In the genomic region with DNA sequence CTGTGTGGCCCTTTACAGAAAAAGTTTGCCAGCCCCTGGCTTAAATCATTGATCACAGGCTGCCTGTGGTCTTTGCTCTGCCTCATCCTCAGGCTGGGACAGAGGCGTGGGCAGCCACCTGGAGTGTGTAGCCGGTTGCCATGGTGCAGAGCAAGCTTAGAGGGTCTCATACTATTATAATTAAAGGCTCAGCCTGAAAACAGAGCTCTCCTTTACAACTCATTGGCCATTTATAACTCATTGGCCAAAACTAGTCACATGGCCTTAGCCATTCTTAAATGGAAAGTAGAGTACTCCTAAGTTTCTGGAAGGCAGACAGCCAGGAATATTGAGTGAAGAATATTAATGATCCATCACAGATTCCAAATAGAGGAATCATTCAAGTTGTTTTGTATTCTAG, we compare ENCODE assay signal across 11 cellular contexts. TPM values are rescaled to one million over a fixed set of nuclear protein-coding genes. Genes with fewer than 3 reads are reported as not detected.
A peak's percentile ranks its signal among the peaks of the same experiment; 100 is the strongest.
DNase-seq lines count a peak whose midpoint lies in the region; ATAC-seq and TF ChIP-seq lines count a peak whose summit lies in the region.
"Had no signal": no experiment of that assay in that cellular context is flagged by ENCODE, and none has a peak within 500 bp of the region (broad histone marks: within the 10 kb centered on the region; RNA-seq: fewer than 3 reads in every experiment).

No MANE protein-coding gene starts in this region.

- H3K36me3 ChIP-seq in OCI-LY7 (ENCODE audit: insufficient read depth, low read length) = peaks cover 71% of the 10 kb centered on the region
- H3K36me3 ChIP-seq in hepatocyte (replicated peaks; ENCODE audit: insufficient read depth, low read depth) = no peaks in the 10 kb centered on the region
- peaks cover 28 to 34% of the 10 kb centered on the region in 2 donors for H3K36me3 ChIP-seq in stomach smooth muscle (ENCODE audit: control insufficient read depth in 2 of 2, insufficient read depth in 2 of 2, low read length in 2 of 2)

- WGBS in hepatocyte (ENCODE audit: low lambda C conversion rate, missing lambda C conversion rate) = 62% methylated on average over 2 of the region's 2 CpGs

- intact Hi-C loops in OCI-LY7 (cut with micrococcal nuclease; ENCODE audit: unreplicated experiment) = loop anchor here (5.0 kb wide), 1 partner anchor 204 kb away; a partner anchor contains a TSS

- H3K4me3 ChIP-seq in OCI-LY7 (ENCODE audit: low read depth, low read length, poor library complexity, severe bottlenecking) = peak overlapping the region; percentile 79
- no peak overlapping the region for H3K4me3 ChIP-seq in hepatocyte
- H3K4me3 ChIP-seq in stomach smooth muscle (ENCODE audit: low read length in 2 of 2) = peak overlapping the region; percentile 24 to 78
- H3K4me3 ChIP-seq: skin epidermis had no signal

- H4K20me1 ChIP-seq in OCI-LY7 (ENCODE audit: insufficient read depth, low read length) (peaks cover 33% of the 10 kb centered on the region), hepatocyte (ENCODE audit: insufficient read depth, poor library complexity, severe bottlenecking) (peaks cover 63% of the 10 kb centered on the region)

- H3K9me2 ChIP-seq in OCI-LY7 (ENCODE audit: insufficient read depth, low read length) (no peaks in the 10 kb centered on the region), hepatocyte (replicated peaks; ENCODE audit: insufficient read depth) (no peaks in the 10 kb centered on the region)

- no peak for TF ChIP-seq CTCF in OCI-LY7 (conservative IDR thresholded peaks at IDR 0.05; ENCODE audit: low read length)
- no peak for TF ChIP-seq CTCF in hepatocyte (IDR thresholded peaks at IDR 0.05; ENCODE audit: poor library complexity)

- H3K9me3 ChIP-seq in OCI-LY7 (ENCODE audit: low read length) = no peaks in the 10 kb centered on the region
- H3K9me3 ChIP-seq in hepatocyte (ENCODE audit: low read depth) = no peaks in the 10 kb centered on the region
- no peaks in the 10 kb centered on the region for H3K9me3 ChIP-seq in stomach smooth muscle (ENCODE audit: control insufficient read depth in 2 of 2, low read length in 2 of 2)
- H3K9me3 ChIP-seq: Caco-2 had no signal

- ATAC-seq in activated naive CD4-positive, alpha-beta T cell treated with anti-CD3 and anti-CD28 coated beads, Interleukin-2, amount 50 U/mL, for 72 hours = no peak
- ATAC-seq in GM19397 (IDR thresholded peaks at IDR 0.05; ENCODE audit: unreplicated experiment) (no peak), left lobe of liver (no peak)

- H3K27ac Mint-ChIP-seq in activated naive CD4-positive, alpha-beta T cell treated with anti-CD3 and anti-CD28 coated beads, Interleukin-2, amount 50 U/mL, for 24 hours = no peak overlapping the region
- no peak overlapping the region for H3K27ac Mint-ChIP-seq in activated naive CD4-positive, alpha-beta T cell treated with anti-CD3 and anti-CD28 coated beads, Interleukin-2, amount 50 U/mL, for 72 hours

- no peak for DNase-seq in activated naive CD4-positive, alpha-beta T cell treated with anti-CD3 and anti-CD28 coated beads, Interleukin-2, amount 50 U/mL, for 72 hours (ENCODE audit: low spot score in 2 of 2)
- no peak for DNase-seq in OCI-LY7 (ENCODE audit: low spot score)
- no peak for DNase-seq in hepatocyte (ENCODE audit: low spot score)
- DNase-seq in amniotic stem cell (lab: John Stamatoyannopoulos, UW) = no peak
- DNase-seq in left lobe of liver (ENCODE audit: low spot score) = no peak
- DNase-seq: Caco-2, NCI-H446 had no signal

- peak overlapping the region; percentile 96 for H3K4me3 Mint-ChIP-seq in activated naive CD4-positive, alpha-beta T cell treated with anti-CD3 and anti-CD28 coated beads, Interleukin-2, amount 50 U/mL, for 24 hours

- H3K4me2 ChIP-seq in OCI-LY7 (ENCODE audit: low read length) (peak overlapping the region; percentile 89), hepatocyte (peak overlapping the region; percentile 82)

- no peak overlapping the region for H3K9ac ChIP-seq in stomach smooth muscle (ENCODE audit: low read length in 2 of 2)

- H3K9me3 Mint-ChIP-seq in activated naive CD4-positive, alpha-beta T cell treated with anti-CD3 and anti-CD28 coated beads, Interleukin-2, amount 50 U/mL, for 24 hours = no peaks in the 10 kb centered on the region
- no peaks in the 10 kb centered on the region for H3K9me3 Mint-ChIP-seq in activated naive CD4-positive, alpha-beta T cell treated with anti-CD3 and anti-CD28 coated beads, Interleukin-2, amount 50 U/mL, for 72 hours

- POLR2A ChIA-PET in OCI-LY7 (lab: Charles Lee) = interaction anchor here (1.0 kb wide), 1 partner anchor 15 kb away, joined by 3 read pairs; no protein-coding TSS in a partner anchor

- no peaks in the 10 kb centered on the region for H3K27me3 Mint-ChIP-seq in activated naive CD4-positive, alpha-beta T cell treated with anti-CD3 and anti-CD28 coated beads, Interleukin-2, amount 50 U/mL, for 24 hours

- no TSS peak for BruUV-seq in OCI-LY7 (replicated peaks; lab: Mats Ljungman, UMichigan)

- H3K27ac ChIP-seq in OCI-LY7 (ENCODE audit: low read depth, low read length, poor library complexity, severe bottlenecking) (no peak overlapping the region), hepatocyte (no peak overlapping the region), stomach smooth muscle (ENCODE audit: low read length) (peak overlapping the region; percentile 6)
- H3K27ac ChIP-seq: skin epidermis had no signal

- CTCF ChIA-PET in OCI-LY7 (lab: Charles Lee; ENCODE audit: unreplicated experiment) = no interaction called here

- H3K79me2 ChIP-seq in OCI-LY7 (ENCODE audit: insufficient read depth, low read depth, low read length) (peaks cover 59% of the 10 kb centered on the region), hepatocyte (peaks cover 71% of the 10 kb centered on the region)

- H3K4me1 ChIP-seq in OCI-LY7 (ENCODE audit: insufficient read depth, low read length, poor library complexity, severe bottlenecking) = peaks cover 42% of the 10 kb centered on the region
- peaks cover 34% of the 10 kb centered on the region for H3K4me1 ChIP-seq in hepatocyte (ENCODE audit: insufficient read depth)
- peaks cover 40% of the 10 kb centered on the region for H3K4me1 ChIP-seq in stomach smooth muscle (ENCODE audit: control insufficient read depth, insufficient read depth, low read length)

- H2AFZ ChIP-seq in OCI-LY7 (ENCODE audit: low read length) (no peak overlapping the region), hepatocyte (no peak overlapping the region)

- H3K4me1 Mint-ChIP-seq in activated naive CD4-positive, alpha-beta T cell treated with anti-CD3 and anti-CD28 coated beads, Interleukin-2, amount 50 U/mL, for 24 hours = peaks cover 60% of the 10 kb centered on the region

- peaks cover 28% of the 10 kb centered on the region for H3K36me3 Mint-ChIP-seq in activated naive CD4-positive, alpha-beta T cell treated with anti-CD3 and anti-CD28 coated beads, Interleukin-2, amount 50 U/mL, for 24 hours
- H3K36me3 Mint-ChIP-seq in activated naive CD4-positive, alpha-beta T cell treated with anti-CD3 and anti-CD28 coated beads, Interleukin-2, amount 50 U/mL, for 72 hours = peaks cover 37 to 57% of the 10 kb centered on the region in 2 donors

- no peaks in the 10 kb centered on the region for H3K27me3 ChIP-seq in hepatocyte
- no peaks in the 10 kb centered on the region for H3K27me3 ChIP-seq in stomach smooth muscle (ENCODE audit: control insufficient read depth in 1 of 2, insufficient read depth in 2 of 2, low read length in 2 of 2)

RNA-seq across cellular contexts. Expression of a gene that starts 3.0 kb away (rescaled TPM):
- total RNA-seq in activated naive CD4-positive, alpha-beta T cell treated with anti-CD3 and anti-CD28 coated beads, Interleukin-2, amount 50 U/mL, for 72 hours = 100 to 1,000 TPM; 285 to 376 TPM
- 235 and 303 TPM in 2 replicates for total RNA-seq in OCI-LY7 (2014; rRNA removed; shearing (Covaris generic))
- total RNA-seq in OCI-LY7 (2022) (254 and 304 TPM in 2 replicates), hepatocyte (1,226 and 1,309 TPM in 2 replicates), left lobe of liver (617 TPM)
- polyA plus RNA-seq in hepatocyte = 1,289 and 1,449 TPM in 2 replicates

RNA-seq across cellular contexts. Expression of a gene that starts 32.4 kb away (rescaled TPM):
- 10 to 100 TPM; 34.4 to 48.5 TPM for total RNA-seq in activated naive CD4-positive, alpha-beta T cell treated with anti-CD3 and anti-CD28 coated beads, Interleukin-2, amount 50 U/mL, for 72 hours
- total RNA-seq in OCI-LY7 (2014; rRNA removed; shearing (Covaris generic)) = 39.4 and 43.3 TPM in 2 replicates
- total RNA-seq in OCI-LY7 (2022) = 49.1 and 55.3 TPM in 2 replicates
- total RNA-seq in hepatocyte = 47.9 and 50.1 TPM in 2 replicates
- polyA plus RNA-seq in hepatocyte = 27.9 and 36.4 TPM in 2 replicates
- 7.0 TPM for total RNA-seq in left lobe of liver
